In the genomic region with DNA sequence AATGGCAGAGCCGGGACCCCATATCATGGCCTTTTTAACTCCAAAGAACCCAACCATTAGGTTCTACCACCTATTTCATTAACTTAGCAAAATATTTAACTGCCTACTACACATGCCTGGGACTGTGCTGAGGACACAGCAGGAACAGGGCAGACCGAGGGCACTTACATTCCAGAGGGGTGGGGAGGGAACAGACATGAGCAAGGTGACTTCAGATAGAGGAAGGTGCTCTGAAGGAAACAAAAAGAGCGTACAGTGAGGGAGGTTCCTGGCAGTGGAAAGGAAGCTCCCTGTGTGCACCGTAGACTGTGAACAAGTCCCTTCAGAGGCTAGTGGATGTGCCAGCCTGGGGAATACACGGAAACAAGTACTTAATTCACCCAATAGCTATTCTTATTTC, we compare ENCODE assay signal across 19 cellular contexts.
"Had no signal": no experiment of that assay in that cellular context is flagged by ENCODE, and none has a peak within 500 bp of the region (broad histone marks: within the 10 kb centered on the region; RNA-seq: fewer than 3 reads in every experiment).

No MANE protein-coding gene starts in this region.

- H3K36me3 ChIP-seq: brain microvascular endothelial cell, colonic mucosa, lower lobe of right lung had no signal

- H3K27me3 ChIP-seq: brain microvascular endothelial cell, colonic mucosa had no signal

- ATAC-seq: activated naive CD8-positive, alpha-beta T cell treated with anti-CD3 and anti-CD28 coated beads, Interleukin-2, amount 50 U/mL, for 24 hours; foreskin keratinocyte; stimulated activated naive CD8-positive, alpha-beta T cell treated with anti-CD3 and anti-CD28 coated beads, Interleukin-15, Interleukin-2, amounts not matched to agents 100 U/mL and 50 U/mL, for 24 hours had no signal

- DNase-seq: activated CD4-positive, alpha-beta memory T cell treated with anti-CD3 and anti-CD28 coated beads for 36 hours; activated CD4-positive, alpha-beta T cell treated with anti-CD3 and anti-CD28 coated beads for 4 hours; activated naive CD8-positive, alpha-beta T cell treated with anti-CD3 and anti-CD28 coated beads, Interleukin-2, amount 50 U/mL, for 24 hours; activated T-cell treated with anti-CD3 and anti-CD28 coated beads for 4 hours; anterior cingulate cortex; brain microvascular endothelial cell; colonic mucosa; foreskin keratinocyte; glutamatergic neuron; hippocampal formation; lower lobe of right lung; stimulated activated CD4-positive, alpha-beta T cell treated with anti-CD3 and anti-CD28 coated beads, Interleukin-12 subunit alpha, Interleukin-12 subunit beta, amount 100 ng/mL, for 4 hours; stimulated activated CD4-positive, alpha-beta T cell treated with anti-CD3 and anti-CD28 coated beads, Interleukin-2, amount 100 ng/mL, for 24 hours; stimulated activated naive CD8-positive, alpha-beta T cell treated with anti-CD3 and anti-CD28 coated beads, Interleukin-15, Interleukin-2, amounts not matched to agents 100 U/mL and 50 U/mL, for 24 hours; substantia nigra; trophoblast cell had no signal

- H3K4me1 Mint-ChIP-seq: central memory CD8-positive, alpha-beta T cell had no signal

- H3K27ac Mint-ChIP-seq: activated CD4-positive, alpha-beta memory T cell treated with anti-CD3 and anti-CD28 coated beads for 36 hours; activated naive CD8-positive, alpha-beta T cell treated with anti-CD3 and anti-CD28 coated beads, Interleukin-2, amount 50 U/mL, for 24 hours; activated T-helper 1 cell treated with anti-CD3 and anti-CD28 coated beads, Interleukin-12 subunit alpha, Interleukin-12 subunit beta, Interleukin-2, Interleukin-4 antibody, amounts not matched to agents 30 ng/mL and 10 ng/mL and 1 ng/mL, durations not matched to agents 14 hours and 24 hours and 36 hours; T-helper 2 cell treated with Interferon-gamma antibody and Interleukin-4, amounts not matched to agents 5 μg/mL and 100 μg/mL, for 36 hours had no signal

- H3K36me3 Mint-ChIP-seq: activated CD4-positive, alpha-beta memory T cell treated with anti-CD3 and anti-CD28 coated beads for 36 hours had no signal

- H3K27me3 Mint-ChIP-seq: activated naive CD8-positive, alpha-beta T cell treated with anti-CD3 and anti-CD28 coated beads, Interleukin-2, amount 50 U/mL, for 24 hours; central memory CD8-positive, alpha-beta T cell had no signal

- H3K4me3 Mint-ChIP-seq: activated CD4-positive, alpha-beta memory T cell treated with anti-CD3 and anti-CD28 coated beads for 36 hours; activated naive CD8-positive, alpha-beta T cell treated with anti-CD3 and anti-CD28 coated beads, Interleukin-2, amount 50 U/mL, for 24 hours; activated T-helper 1 cell treated with anti-CD3 and anti-CD28 coated beads, Interleukin-12 subunit alpha, Interleukin-12 subunit beta, Interleukin-2, Interleukin-4 antibody, amounts not matched to agents 30 ng/mL and 10 ng/mL and 1 ng/mL, durations not matched to agents 14 hours and 24 hours and 36 hours; central memory CD8-positive, alpha-beta T cell; T-helper 2 cell treated with Interferon-gamma antibody and Interleukin-4, amounts not matched to agents 5 μg/mL and 100 μg/mL, for 36 hours had no signal

- H3K4me3 ChIP-seq: colonic mucosa, lower lobe of right lung had no signal

- H3K9me3 Mint-ChIP-seq: activated CD4-positive, alpha-beta memory T cell treated with anti-CD3 and anti-CD28 coated beads for 36 hours; activated naive CD8-positive, alpha-beta T cell treated with anti-CD3 and anti-CD28 coated beads, Interleukin-2, amount 50 U/mL, for 24 hours; activated T-helper 1 cell treated with anti-CD3 and anti-CD28 coated beads, Interleukin-12 subunit alpha, Interleukin-12 subunit beta, Interleukin-2, Interleukin-4 antibody, amounts not matched to agents 30 ng/mL and 10 ng/mL and 1 ng/mL, durations not matched to agents 14 hours and 24 hours and 36 hours; central memory CD8-positive, alpha-beta T cell; T-helper 2 cell treated with Interferon-gamma antibody and Interleukin-4, amounts not matched to agents 5 μg/mL and 100 μg/mL, for 36 hours had no signal
